1 cellular context compared by ENCODE assay signal in the genomic region with DNA sequence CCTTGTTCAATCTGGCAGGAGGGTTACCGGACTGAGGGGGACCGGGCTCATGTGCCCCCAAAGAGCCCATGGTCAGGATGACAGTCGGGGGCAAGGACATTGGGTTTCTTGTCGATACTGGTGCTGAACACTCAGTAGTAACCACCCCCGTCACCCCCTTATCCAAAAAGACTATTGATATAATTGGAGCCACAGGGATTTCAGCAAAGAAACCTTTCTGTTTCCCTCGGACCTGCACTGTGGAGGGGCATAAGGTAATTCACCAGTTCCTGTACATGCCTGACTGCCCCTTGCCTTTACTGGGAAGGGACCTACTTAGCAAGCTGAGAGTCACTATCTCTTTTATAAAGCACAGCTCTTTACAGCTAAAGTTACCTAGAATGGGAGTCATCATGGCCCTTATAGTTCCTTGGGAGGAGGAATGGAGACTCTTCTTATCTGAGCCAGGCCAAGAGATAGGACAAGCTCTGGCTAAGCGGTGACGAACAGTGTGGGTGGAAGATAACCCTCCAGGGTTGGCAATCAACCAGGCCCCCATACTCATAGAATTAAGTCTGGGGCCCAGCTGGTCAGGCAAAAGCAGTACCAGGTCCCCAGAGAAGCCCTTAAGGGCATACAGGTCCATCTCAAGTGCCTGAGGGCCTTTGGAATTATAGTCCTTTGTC.
A peak's percentile ranks its signal among the peaks of the same experiment; 100 is the strongest.
TF ChIP-seq lines count a peak whose summit lies in the region.

No MANE protein-coding gene starts in this region.

TF ChIP-seq in K562, 482 proteins besides CTCF, POLR2A, EP300 and RAD21 (continued from another document):
- TF ChIP-seq, protein P1, sequence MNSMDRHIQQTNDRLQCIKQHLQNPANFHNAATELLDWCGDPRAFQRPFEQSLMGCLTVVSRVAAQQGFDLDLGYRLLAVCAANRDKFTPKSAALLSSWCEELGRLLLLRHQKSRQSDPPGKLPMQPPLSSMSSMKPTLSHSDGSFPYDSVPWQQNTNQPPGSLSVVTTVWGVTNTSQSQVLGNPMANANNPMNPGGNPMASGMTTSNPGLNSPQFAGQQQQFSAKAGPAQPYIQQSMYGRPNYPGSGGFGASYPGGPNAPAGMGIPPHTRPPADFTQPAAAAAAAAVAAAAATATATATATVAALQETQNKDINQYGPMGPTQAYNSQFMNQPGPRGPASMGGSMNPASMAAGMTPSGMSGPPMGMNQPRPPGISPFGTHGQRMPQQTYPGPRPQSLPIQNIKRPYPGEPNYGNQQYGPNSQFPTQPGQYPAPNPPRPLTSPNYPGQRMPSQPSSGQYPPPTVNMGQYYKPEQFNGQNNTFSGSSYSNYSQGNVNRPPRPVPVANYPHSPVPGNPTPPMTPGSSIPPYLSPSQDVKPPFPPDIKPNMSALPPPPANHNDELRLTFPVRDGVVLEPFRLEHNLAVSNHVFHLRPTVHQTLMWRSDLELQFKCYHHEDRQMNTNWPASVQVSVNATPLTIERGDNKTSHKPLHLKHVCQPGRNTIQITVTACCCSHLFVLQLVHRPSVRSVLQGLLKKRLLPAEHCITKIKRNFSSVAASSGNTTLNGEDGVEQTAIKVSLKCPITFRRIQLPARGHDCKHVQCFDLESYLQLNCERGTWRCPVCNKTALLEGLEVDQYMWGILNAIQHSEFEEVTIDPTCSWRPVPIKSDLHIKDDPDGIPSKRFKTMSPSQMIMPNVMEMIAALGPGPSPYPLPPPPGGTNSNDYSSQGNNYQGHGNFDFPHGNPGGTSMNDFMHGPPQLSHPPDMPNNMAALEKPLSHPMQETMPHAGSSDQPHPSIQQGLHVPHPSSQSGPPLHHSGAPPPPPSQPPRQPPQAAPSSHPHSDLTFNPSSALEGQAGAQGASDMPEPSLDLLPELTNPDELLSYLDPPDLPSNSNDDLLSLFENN (IDR thresholded peaks at IDR 0.05; ENCODE audit: low read depth in 2 of 2, low read length in 2 of 2): no peak
- peak; percentile 2 for TF ChIP-seq TAF1 (IDR thresholded peaks at IDR 0.05; ENCODE audit: control insufficient read depth, extremely low read depth, insufficient read depth, low read length, severe bottlenecking)
- TF ChIP-seq, protein P2, sequence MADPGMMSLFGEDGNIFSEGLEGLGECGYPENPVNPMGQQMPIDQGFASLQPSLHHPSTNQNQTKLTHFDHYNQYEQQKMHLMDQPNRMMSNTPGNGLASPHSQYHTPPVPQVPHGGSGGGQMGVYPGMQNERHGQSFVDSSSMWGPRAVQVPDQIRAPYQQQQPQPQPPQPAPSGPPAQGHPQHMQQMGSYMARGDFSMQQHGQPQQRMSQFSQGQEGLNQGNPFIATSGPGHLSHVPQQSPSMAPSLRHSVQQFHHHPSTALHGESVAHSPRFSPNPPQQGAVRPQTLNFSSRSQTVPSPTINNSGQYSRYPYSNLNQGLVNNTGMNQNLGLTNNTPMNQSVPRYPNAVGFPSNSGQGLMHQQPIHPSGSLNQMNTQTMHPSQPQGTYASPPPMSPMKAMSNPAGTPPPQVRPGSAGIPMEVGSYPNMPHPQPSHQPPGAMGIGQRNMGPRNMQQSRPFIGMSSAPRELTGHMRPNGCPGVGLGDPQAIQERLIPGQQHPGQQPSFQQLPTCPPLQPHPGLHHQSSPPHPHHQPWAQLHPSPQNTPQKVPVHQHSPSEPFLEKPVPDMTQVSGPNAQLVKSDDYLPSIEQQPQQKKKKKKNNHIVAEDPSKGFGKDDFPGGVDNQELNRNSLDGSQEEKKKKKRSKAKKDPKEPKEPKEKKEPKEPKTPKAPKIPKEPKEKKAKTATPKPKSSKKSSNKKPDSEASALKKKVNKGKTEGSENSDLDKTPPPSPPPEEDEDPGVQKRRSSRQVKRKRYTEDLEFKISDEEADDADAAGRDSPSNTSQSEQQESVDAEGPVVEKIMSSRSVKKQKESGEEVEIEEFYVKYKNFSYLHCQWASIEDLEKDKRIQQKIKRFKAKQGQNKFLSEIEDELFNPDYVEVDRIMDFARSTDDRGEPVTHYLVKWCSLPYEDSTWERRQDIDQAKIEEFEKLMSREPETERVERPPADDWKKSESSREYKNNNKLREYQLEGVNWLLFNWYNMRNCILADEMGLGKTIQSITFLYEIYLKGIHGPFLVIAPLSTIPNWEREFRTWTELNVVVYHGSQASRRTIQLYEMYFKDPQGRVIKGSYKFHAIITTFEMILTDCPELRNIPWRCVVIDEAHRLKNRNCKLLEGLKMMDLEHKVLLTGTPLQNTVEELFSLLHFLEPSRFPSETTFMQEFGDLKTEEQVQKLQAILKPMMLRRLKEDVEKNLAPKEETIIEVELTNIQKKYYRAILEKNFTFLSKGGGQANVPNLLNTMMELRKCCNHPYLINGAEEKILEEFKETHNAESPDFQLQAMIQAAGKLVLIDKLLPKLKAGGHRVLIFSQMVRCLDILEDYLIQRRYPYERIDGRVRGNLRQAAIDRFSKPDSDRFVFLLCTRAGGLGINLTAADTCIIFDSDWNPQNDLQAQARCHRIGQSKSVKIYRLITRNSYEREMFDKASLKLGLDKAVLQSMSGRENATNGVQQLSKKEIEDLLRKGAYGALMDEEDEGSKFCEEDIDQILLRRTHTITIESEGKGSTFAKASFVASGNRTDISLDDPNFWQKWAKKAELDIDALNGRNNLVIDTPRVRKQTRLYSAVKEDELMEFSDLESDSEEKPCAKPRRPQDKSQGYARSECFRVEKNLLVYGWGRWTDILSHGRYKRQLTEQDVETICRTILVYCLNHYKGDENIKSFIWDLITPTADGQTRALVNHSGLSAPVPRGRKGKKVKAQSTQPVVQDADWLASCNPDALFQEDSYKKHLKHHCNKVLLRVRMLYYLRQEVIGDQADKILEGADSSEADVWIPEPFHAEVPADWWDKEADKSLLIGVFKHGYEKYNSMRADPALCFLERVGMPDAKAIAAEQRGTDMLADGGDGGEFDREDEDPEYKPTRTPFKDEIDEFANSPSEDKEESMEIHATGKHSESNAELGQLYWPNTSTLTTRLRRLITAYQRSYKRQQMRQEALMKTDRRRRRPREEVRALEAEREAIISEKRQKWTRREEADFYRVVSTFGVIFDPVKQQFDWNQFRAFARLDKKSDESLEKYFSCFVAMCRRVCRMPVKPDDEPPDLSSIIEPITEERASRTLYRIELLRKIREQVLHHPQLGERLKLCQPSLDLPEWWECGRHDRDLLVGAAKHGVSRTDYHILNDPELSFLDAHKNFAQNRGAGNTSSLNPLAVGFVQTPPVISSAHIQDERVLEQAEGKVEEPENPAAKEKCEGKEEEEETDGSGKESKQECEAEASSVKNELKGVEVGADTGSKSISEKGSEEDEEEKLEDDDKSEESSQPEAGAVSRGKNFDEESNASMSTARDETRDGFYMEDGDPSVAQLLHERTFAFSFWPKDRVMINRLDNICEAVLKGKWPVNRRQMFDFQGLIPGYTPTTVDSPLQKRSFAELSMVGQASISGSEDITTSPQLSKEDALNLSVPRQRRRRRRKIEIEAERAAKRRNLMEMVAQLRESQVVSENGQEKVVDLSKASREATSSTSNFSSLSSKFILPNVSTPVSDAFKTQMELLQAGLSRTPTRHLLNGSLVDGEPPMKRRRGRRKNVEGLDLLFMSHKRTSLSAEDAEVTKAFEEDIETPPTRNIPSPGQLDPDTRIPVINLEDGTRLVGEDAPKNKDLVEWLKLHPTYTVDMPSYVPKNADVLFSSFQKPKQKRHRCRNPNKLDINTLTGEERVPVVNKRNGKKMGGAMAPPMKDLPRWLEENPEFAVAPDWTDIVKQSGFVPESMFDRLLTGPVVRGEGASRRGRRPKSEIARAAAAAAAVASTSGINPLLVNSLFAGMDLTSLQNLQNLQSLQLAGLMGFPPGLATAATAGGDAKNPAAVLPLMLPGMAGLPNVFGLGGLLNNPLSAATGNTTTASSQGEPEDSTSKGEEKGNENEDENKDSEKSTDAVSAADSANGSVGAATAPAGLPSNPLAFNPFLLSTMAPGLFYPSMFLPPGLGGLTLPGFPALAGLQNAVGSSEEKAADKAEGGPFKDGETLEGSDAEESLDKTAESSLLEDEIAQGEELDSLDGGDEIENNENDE (IDR thresholded peaks at IDR 0.05; ENCODE audit: low read depth, low read length): no peak
- no peak for TF ChIP-seq NR2C1 (IDR thresholded peaks at IDR 0.05)
- TF ChIP-seq NR2C1 (tag; IDR thresholded peaks at IDR 0.05): 0 out of 2 replicates have a peak, but pooled peaks have one; percentile 32
- TF ChIP-seq EGR1 (conservative IDR thresholded peaks at IDR 0.05): peak; percentile 66
- no peak for TF ChIP-seq NR2C2 (CRISPR knock-in tag; IDR thresholded peaks at IDR 0.05)
- peak; percentile 51; the same call in 1 of the 2 replicates for TF ChIP-seq NR2C2 (tag; IDR thresholded peaks at IDR 0.05)
- 0 out of 2 replicates have a peak, but pooled peaks have one; percentile 26 for TF ChIP-seq SMARCA4 (IDR thresholded peaks at IDR 0.05)
- TF ChIP-seq, protein P3, sequence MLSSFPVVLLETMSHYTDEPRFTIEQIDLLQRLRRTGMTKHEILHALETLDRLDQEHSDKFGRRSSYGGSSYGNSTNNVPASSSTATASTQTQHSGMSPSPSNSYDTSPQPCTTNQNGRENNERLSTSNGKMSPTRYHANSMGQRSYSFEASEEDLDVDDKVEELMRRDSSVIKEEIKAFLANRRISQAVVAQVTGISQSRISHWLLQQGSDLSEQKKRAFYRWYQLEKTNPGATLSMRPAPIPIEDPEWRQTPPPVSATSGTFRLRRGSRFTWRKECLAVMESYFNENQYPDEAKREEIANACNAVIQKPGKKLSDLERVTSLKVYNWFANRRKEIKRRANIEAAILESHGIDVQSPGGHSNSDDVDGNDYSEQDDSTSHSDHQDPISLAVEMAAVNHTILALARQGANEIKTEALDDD (IDR thresholded peaks at IDR 0.05): peak; percentile 69
- TF ChIP-seq CBFA2T2 (conservative IDR thresholded peaks at IDR 0.05): peak; percentile 62
- no peak for TF ChIP-seq BCOR (IDR thresholded peaks at IDR 0.05)
- TF ChIP-seq TAL1 (IDR thresholded peaks at IDR 0.05): peak; percentile 45; the same call in 1 of the 2 replicates
- TF ChIP-seq, protein P4, sequence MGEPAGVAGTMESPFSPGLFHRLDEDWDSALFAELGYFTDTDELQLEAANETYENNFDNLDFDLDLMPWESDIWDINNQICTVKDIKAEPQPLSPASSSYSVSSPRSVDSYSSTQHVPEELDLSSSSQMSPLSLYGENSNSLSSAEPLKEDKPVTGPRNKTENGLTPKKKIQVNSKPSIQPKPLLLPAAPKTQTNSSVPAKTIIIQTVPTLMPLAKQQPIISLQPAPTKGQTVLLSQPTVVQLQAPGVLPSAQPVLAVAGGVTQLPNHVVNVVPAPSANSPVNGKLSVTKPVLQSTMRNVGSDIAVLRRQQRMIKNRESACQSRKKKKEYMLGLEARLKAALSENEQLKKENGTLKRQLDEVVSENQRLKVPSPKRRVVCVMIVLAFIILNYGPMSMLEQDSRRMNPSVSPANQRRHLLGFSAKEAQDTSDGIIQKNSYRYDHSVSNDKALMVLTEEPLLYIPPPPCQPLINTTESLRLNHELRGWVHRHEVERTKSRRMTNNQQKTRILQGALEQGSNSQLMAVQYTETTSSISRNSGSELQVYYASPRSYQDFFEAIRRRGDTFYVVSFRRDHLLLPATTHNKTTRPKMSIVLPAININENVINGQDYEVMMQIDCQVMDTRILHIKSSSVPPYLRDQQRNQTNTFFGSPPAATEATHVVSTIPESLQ (CRISPR knock-in tag; IDR thresholded peaks at IDR 0.05): 0 out of 2 replicates have a peak, but pooled peaks have one; percentile 3
- TF ChIP-seq KLF10 (CRISPR knock-in tag; IDR thresholded peaks at IDR 0.05): 0 out of 2 replicates have a peak, but pooled peaks have one; percentile 12
- TF ChIP-seq HLTF (IDR thresholded peaks at IDR 0.05): no peak
- TF ChIP-seq, protein P5, sequence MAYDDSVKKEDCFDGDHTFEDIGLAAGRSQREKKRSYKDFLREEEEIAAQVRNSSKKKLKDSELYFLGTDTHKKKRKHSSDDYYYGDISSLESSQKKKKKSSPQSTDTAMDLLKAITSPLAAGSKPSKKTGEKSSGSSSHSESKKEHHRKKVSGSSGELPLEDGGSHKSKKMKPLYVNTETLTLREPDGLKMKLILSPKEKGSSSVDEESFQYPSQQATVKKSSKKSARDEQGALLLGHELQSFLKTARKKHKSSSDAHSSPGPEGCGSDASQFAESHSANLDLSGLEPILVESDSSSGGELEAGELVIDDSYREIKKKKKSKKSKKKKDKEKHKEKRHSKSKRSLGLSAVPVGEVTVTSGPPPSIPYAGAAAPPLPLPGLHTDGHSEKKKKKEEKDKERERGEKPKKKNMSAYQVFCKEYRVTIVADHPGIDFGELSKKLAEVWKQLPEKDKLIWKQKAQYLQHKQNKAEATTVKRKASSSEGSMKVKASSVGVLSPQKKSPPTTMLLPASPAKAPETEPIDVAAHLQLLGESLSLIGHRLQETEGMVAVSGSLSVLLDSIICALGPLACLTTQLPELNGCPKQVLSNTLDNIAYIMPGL (CRISPR knock-in tag; IDR thresholded peaks at IDR 0.05): 0 out of 2 replicates have a peak, but pooled peaks have one; percentile 20
- no peak for TF ChIP-seq CBFB (CRISPR knock-in tag; IDR thresholded peaks at IDR 0.05)
- no peak for TF ChIP-seq TCF7L2 (IDR thresholded peaks at IDR 0.05; ENCODE audit: low read depth, low read length)
- TF ChIP-seq, protein P6, sequence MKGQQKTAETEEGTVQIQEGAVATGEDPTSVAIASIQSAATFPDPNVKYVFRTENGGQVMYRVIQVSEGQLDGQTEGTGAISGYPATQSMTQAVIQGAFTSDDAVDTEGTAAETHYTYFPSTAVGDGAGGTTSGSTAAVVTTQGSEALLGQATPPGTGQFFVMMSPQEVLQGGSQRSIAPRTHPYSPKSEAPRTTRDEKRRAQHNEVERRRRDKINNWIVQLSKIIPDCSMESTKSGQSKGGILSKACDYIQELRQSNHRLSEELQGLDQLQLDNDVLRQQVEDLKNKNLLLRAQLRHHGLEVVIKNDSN (CRISPR knock-in tag; IDR thresholded peaks at IDR 0.05): no peak
- TF ChIP-seq PCBP1 (IDR thresholded peaks at IDR 0.05; ENCODE audit: low read depth, low read length, poor library complexity, severe bottlenecking): no peak
- TF ChIP-seq, protein P7, sequence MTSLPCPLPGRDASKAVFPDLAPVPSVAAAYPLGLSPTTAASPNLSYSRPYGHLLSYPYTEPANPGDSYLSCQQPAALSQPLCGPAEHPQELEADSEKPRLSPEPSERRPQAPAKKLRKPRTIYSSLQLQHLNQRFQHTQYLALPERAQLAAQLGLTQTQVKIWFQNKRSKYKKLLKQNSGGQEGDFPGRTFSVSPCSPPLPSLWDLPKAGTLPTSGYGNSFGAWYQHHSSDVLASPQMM (CRISPR knock-in tag; IDR thresholded peaks at IDR 0.05): no peak
TF ChIP-seq in K562: peak in this region for 29.
